16 cellular contexts compared by ENCODE assay signal in genomic region chr20:10079964-10080363, GRCh38. TPM values are rescaled to one million over a fixed set of nuclear protein-coding genes. Genes with fewer than 3 reads are reported as not detected.
A peak's percentile ranks its signal among the peaks of the same experiment; 100 is the strongest.
DNase-seq lines count a peak whose midpoint lies in the region; ATAC-seq, FAIRE-seq and TF ChIP-seq lines count a peak whose summit lies in the region.
"Had no signal": no experiment of that assay in that cellular context is flagged by ENCODE, and none has a peak within 500 bp of the region (broad histone marks: within the 10 kb centered on the region; RNA-seq: fewer than 3 reads in every experiment).

No MANE protein-coding gene starts in this region.

- ATAC-seq in esophagus mucosa, result peak; percentile 90
- ATAC-seq in pancreas, result peak in 3 of 4 donors; percentile 6 to 41 (median 13)
- ATAC-seq: gastroesophageal sphincter, psoas muscle had no signal

- H3K4me3 Mint-ChIP-seq in nephron progenitor cell (no peak overlapping the region), endodermal cell (no peak overlapping the region)
- H3K4me3 Mint-ChIP-seq: CD4-positive, CD25-positive, alpha-beta regulatory T cell; dendritic cell treated with granulocyte-macrophage colony-stimulating factor and Interleukin-4, amounts not matched to agents 40 ng/mL and 50 ng/mL, for 4 days; immature natural killer cell; type B pancreatic cell had no signal

- H3K4me3 ChIP-seq in BJ (ENCODE audit: low read depth, low read length), result no peak overlapping the region
- no peak overlapping the region for H3K4me3 ChIP-seq in pancreas
- H3K4me3 ChIP-seq in coronary artery, result no peak overlapping the region
- H3K4me3 ChIP-seq in endodermal cell (ENCODE audit: low read length), result no peak overlapping the region
- H3K4me3 ChIP-seq in testis, result no peak overlapping the region
- H3K4me3 ChIP-seq: gastroesophageal sphincter, psoas muscle had no signal

- H3K36me3 ChIP-seq in BJ (ENCODE audit: control insufficient read depth, insufficient read depth, low read length) (no peaks in the 10 kb centered on the region), pancreas (no peaks in the 10 kb centered on the region), endodermal cell (ENCODE audit: control insufficient read depth, insufficient read depth, low read length) (no peaks in the 10 kb centered on the region), testis (ENCODE audit: low read depth, missing control alignments) (no peaks in the 10 kb centered on the region)
- H3K36me3 ChIP-seq: gastroesophageal sphincter had no signal

- H3K4me1 Mint-ChIP-seq in nephron progenitor cell (peaks cover 12% of the 10 kb centered on the region), endodermal cell (peaks cover 2% of the 10 kb centered on the region)
- H3K4me1 Mint-ChIP-seq: CD4-positive, CD25-positive, alpha-beta regulatory T cell; immature natural killer cell had no signal

- H3K9ac ChIP-seq in endodermal cell (ENCODE audit: extremely low read depth, low read length, poor library complexity, severe bottlenecking), result no peak overlapping the region

- H3K27me3 Mint-ChIP-seq in nephron progenitor cell (ENCODE audit: low read depth, poor library complexity), result peaks cover 2% of the 10 kb centered on the region
- H3K27me3 Mint-ChIP-seq in endodermal cell (ENCODE audit: insufficient read depth), result peaks cover 1% of the 10 kb centered on the region
- H3K27me3 Mint-ChIP-seq: type B pancreatic cell had no signal

- H3K36me3 Mint-ChIP-seq in nephron progenitor cell (ENCODE audit: low read depth) (no peaks in the 10 kb centered on the region), endodermal cell (ENCODE audit: low read depth) (no peaks in the 10 kb centered on the region)
- H3K36me3 Mint-ChIP-seq: CD4-positive, CD25-positive, alpha-beta regulatory T cell; immature natural killer cell; type B pancreatic cell had no signal

- H3K27ac Mint-ChIP-seq in nephron progenitor cell (no peak overlapping the region), endodermal cell (no peak overlapping the region)
- H3K27ac Mint-ChIP-seq: CD4-positive, CD25-positive, alpha-beta regulatory T cell; dendritic cell treated with granulocyte-macrophage colony-stimulating factor and Interleukin-4, amounts not matched to agents 40 ng/mL and 50 ng/mL, for 4 days; immature natural killer cell; type B pancreatic cell had no signal

- intact Hi-C loops in pancreas (cut with DNase I) (no loop called here), testis (cut with DNase I; ENCODE audit: low total_unique reads) (no loop called here)

- no peak for TF ChIP-seq POLR2A in testis (IDR thresholded peaks at IDR 0.05)

- TF ChIP-seq CTCF in BJ (IDR thresholded peaks at IDR 0.05; ENCODE audit: insufficient read depth, low read depth, low read length) (no peak), RWPE1 (conservative IDR thresholded peaks at IDR 0.05; ENCODE audit: low read depth) (no peak), pancreas (IDR thresholded peaks at IDR 0.05) (no peak), nephron progenitor cell (IDR thresholded peaks at IDR 0.05) (no peak), coronary artery (IDR thresholded peaks at IDR 0.05) (no peak), endodermal cell (conservative IDR thresholded peaks at IDR 0.05) (no peak), testis (IDR thresholded peaks at IDR 0.05) (no peak)

- CTCF ChIA-PET in BJ (lab: Yijun Ruan, JAX) (interaction anchor here (4.8 kb wide), 1 partner anchor 11 kb away, joined by 39 read pairs; no protein-coding TSS in a partner anchor), RWPE1 (lab: Yijun Ruan, JAX) (interaction anchor here (0.6 to 1.4 kb wide), 3 partner anchors 10 to 347 kb away, joined by 3 to 4 read pairs (median 3); no protein-coding TSS in a partner anchor)

- H3K9me3 ChIP-seq in pancreas (no peaks in the 10 kb centered on the region), endodermal cell (ENCODE audit: control insufficient read depth, low read length) (no peaks in the 10 kb centered on the region), testis (no peaks in the 10 kb centered on the region)
- H3K9me3 ChIP-seq: gastroesophageal sphincter, psoas muscle had no signal

- no peak overlapping the region for H3K27ac ChIP-seq in RWPE1
- H3K27ac ChIP-seq in pancreas, result peak overlapping the region in 2 of 4 donors; percentile 51 to 67
- H3K27ac ChIP-seq in coronary artery, result no peak overlapping the region
- H3K27ac ChIP-seq in endodermal cell (ENCODE audit: low read depth, low read length), result no peak overlapping the region
- no peak overlapping the region for H3K27ac ChIP-seq in testis
- H3K27ac ChIP-seq: psoas muscle had no signal

- H3K4me1 ChIP-seq in pancreas (peaks cover 20 to 46% (median 26%) of the 10 kb centered on the region in 3 donors), endodermal cell (ENCODE audit: control insufficient read depth, insufficient read depth, low read length) (no peaks in the 10 kb centered on the region), testis (peaks cover 6% of the 10 kb centered on the region)
- H3K4me1 ChIP-seq: gastroesophageal sphincter, psoas muscle had no signal

- no peak for FAIRE-seq in pancreas (lab: Jason Lieb, UNC)
- FAIRE-seq: G401.6 had no signal

- POLR2A ChIA-PET in BJ (lab: Charles Lee), result no interaction called here
- POLR2A ChIA-PET in RWPE1 (lab: Yijun Ruan, JAX; ENCODE audit: low non-redundant PET), result no interaction called here

- DNase-seq in BJ (ENCODE audit: low read depth) (peak; percentile 63), RWPE1 (ENCODE audit: low spot score) (peak; percentile 93), pancreas (no peak), nephron progenitor cell (no peak), coronary artery (ENCODE audit: low spot score) (no peak), endodermal cell (no peak), testis (no peak)
- DNase-seq: CD4-positive, CD25-positive, alpha-beta regulatory T cell; immature natural killer cell; NCI-H1092 treated with DMSO at 0.1 percent for 48 hours; psoas muscle had no signal

- H3K9me3 Mint-ChIP-seq in nephron progenitor cell (no peaks in the 10 kb centered on the region), endodermal cell (no peaks in the 10 kb centered on the region)
- H3K9me3 Mint-ChIP-seq: type B pancreatic cell had no signal

- H3K27me3 ChIP-seq in BJ (ENCODE audit: control insufficient read depth, insufficient read depth, low read length), result no peaks in the 10 kb centered on the region
- H3K27me3 ChIP-seq in pancreas, result no peaks in the 10 kb centered on the region
- H3K27me3 ChIP-seq in endodermal cell (ENCODE audit: control insufficient read depth, insufficient read depth, low read length, poor library complexity, severe bottlenecking), result no peaks in the 10 kb centered on the region
- H3K27me3 ChIP-seq in testis, result no peaks in the 10 kb centered on the region
- H3K27me3 ChIP-seq: gastroesophageal sphincter had no signal

RNA-seq across cellular contexts. Expression of gene ANKEF1, which starts 45.2 kb away (rescaled TPM):
- polyA plus RNA-seq in BJ (2011; rRNA removed) (0.70 and 1.1 TPM in 2 replicates), pancreas (1 to 10 TPM; 1.7 to 3.1 TPM), testis (ENCODE audit: insufficient read depth, low read depth, low replicate concordance) (52.1 TPM)
- 0.41 and 0.62 TPM in 2 replicates for polyA minus RNA-seq in BJ (2011; rRNA and poly(A)+ RNA removed)
- total RNA-seq in esophagus mucosa (6.7 TPM), pancreas (10 to 100 TPM in 1 of 6 donors, 1 to 10 TPM in 5; 4.2 to 10.0 (median 7.1) TPM), endodermal cell (10 to 100 TPM in 1 of 2 donors, 1 to 10 TPM in 1; 8.8 to 13.1 TPM), testis (10 to 100 TPM; 14.4 to 32.4 TPM)
- 4.0 TPM for polyA plus RNA-seq in endodermal cell (2013, experiment 1 of 2)
- polyA plus RNA-seq in endodermal cell (2013, experiment 2 of 2), result 3.1 TPM

Comparison
In these comparisons a context has a peak if more than half of its experiments do, and no peak if none do; other contexts are left out.
1. DNase-seq: peak in BJ (single experiment) and RWPE1 (single experiment); none in pancreas (0 of 6), nephron progenitor cell (single experiment), coronary artery (single experiment), endodermal cell (single experiment) and testis (single experiment).